8 cellular contexts compared by ENCODE assay signal in genomic region chr22:21642584-21643448, GRCh38. TPM values are rescaled to one million over a fixed set of nuclear protein-coding genes. Genes with fewer than 3 reads are reported as not detected.
A peak's percentile ranks its signal among the peaks of the same experiment; 100 is the strongest.
DNase-seq lines count a peak whose midpoint lies in the region; ATAC-seq and FAIRE-seq lines count a peak whose summit lies in the region.

No MANE protein-coding gene starts in this region.

- peak overlapping the region; percentile 38 for H2AK5ac ChIP-seq in trophoblast cell (ENCODE audit: low read length)

- DNase-seq in DMS153 (lab: John Stamatoyannopoulos, UW) (peak; percentile 36), HT1080 (ENCODE audit: low read depth) (peak; percentile 59), RCC 7860 (ENCODE audit: low spot score) (peak; percentile 55), glomerular visceral epithelial cell (ENCODE audit: extremely low spot score) (peak; percentile 65), trophoblast cell (peak; percentile 79 to 82)
- peak; percentile 41 for DNase-seq in activated gamma-delta T cell treated with anti-CD3 and anti-CD28 coated beads, Interleukin-2, amount 50 U/mL, for 16 hours (ENCODE audit: low read depth)

- H3K4me2 ChIP-seq in trophoblast cell (ENCODE audit: low read length) = peak overlapping the region; percentile 89

- peak overlapping the region; percentile 91 for H3K18ac ChIP-seq in trophoblast cell (ENCODE audit: low read length)

- peak overlapping the region; percentile 80 for H4K8ac ChIP-seq in trophoblast cell (ENCODE audit: low read depth, low read length)

- peak; percentile 5 for FAIRE-seq in RCC 7860 (lab: Jason Lieb, UNC)

- ATAC-seq in HG02885 (IDR thresholded peaks at IDR 0.05; ENCODE audit: poor library complexity, unreplicated experiment) = no peak
- ATAC-seq in HG03378 (IDR thresholded peaks at IDR 0.05; ENCODE audit: unreplicated experiment) = no peak

- H3K9ac ChIP-seq in trophoblast cell (ENCODE audit: low read length) = peak overlapping the region; percentile 78

- H2BK120ac ChIP-seq in trophoblast cell (ENCODE audit: insufficient read depth, low read length, poor library complexity) = peak overlapping the region; percentile 55

- H3K79me1 ChIP-seq in trophoblast cell (ENCODE audit: low read length) = peaks cover 7% of the 10 kb centered on the region

- WGBS in trophoblast cell (ENCODE audit: extremely low coverage, insufficient coverage, insufficient read length) = no CpG with 5 or more reads among the region's 56 CpGs

- no peak overlapping the region for H3K23ac ChIP-seq in trophoblast cell (ENCODE audit: low read length)

- peak overlapping the region; percentile 81 for H3K27ac ChIP-seq in trophoblast cell (ENCODE audit: low read depth, low read length)

- no peaks in the 10 kb centered on the region for H3K27me3 ChIP-seq in trophoblast cell (ENCODE audit: insufficient read depth, low read length)

- H2BK12ac ChIP-seq in trophoblast cell (ENCODE audit: low read length) = no peak overlapping the region

- H3K79me2 ChIP-seq in trophoblast cell (ENCODE audit: control insufficient read depth, insufficient read depth, low read length, poor library complexity) = peaks cover 6% of the 10 kb centered on the region

- H2AFZ ChIP-seq in trophoblast cell (ENCODE audit: insufficient read depth, low read length, poor library complexity) = peak overlapping the region; percentile 80

- peak overlapping the region; percentile 91 for H4K12ac ChIP-seq in trophoblast cell (ENCODE audit: low read depth, low read length)

- peaks cover 1% of the 10 kb centered on the region for H3K9me3 ChIP-seq in trophoblast cell (ENCODE audit: insufficient read depth, low read depth, low read length)

- H2BK5ac ChIP-seq in trophoblast cell (ENCODE audit: low read depth, low read length, poor library complexity) = peak overlapping the region; percentile 15

- peak overlapping the region; percentile 87 for H3K4ac ChIP-seq in trophoblast cell (ENCODE audit: low read depth, low read length)

- H3K36me3 ChIP-seq in trophoblast cell (ENCODE audit: control insufficient read depth in 1 of 2, insufficient read depth in 2 of 2, low read length in 2 of 2) = peaks cover 17 to 26% of the 10 kb centered on the region in 2 experiments

- H3K4me3 ChIP-seq in trophoblast cell (ENCODE audit: low read depth, low read length) = peak overlapping the region; percentile 96

- peaks cover 0 to 7% of the 10 kb centered on the region in 2 experiments for H3K4me1 ChIP-seq in trophoblast cell (ENCODE audit: control insufficient read depth in 1 of 2, insufficient read depth in 2 of 2, low read length in 2 of 2)

- H4K91ac ChIP-seq in trophoblast cell (ENCODE audit: low read depth, low read length) = peak overlapping the region; percentile 87

- H3K14ac ChIP-seq in trophoblast cell (ENCODE audit: low read length) = peak overlapping the region; percentile 95

RNA-seq across cellular contexts. Expression of gene SDF2L1, which starts 0.7 kb away (rescaled TPM):
- total RNA-seq in HT1080 (2014; rRNA removed; shearing (Covaris generic)) = 43.7 and 51.7 TPM in 2 replicates
- polyA plus RNA-seq in HT1080 (2015; cell fraction: cytosol; rRNA removed) = 29.2 and 35.0 TPM in 2 replicates
- polyA plus RNA-seq in HT1080 (2015; cell fraction: nucleus; rRNA removed) = 6.0 and 8.8 TPM in 2 replicates
- 59.2 and 63.2 TPM in 2 replicates for polyA plus RNA-seq in trophoblast cell (2013)

RNA-seq across cellular contexts. Expression of gene CCDC116, which starts 10.3 kb away (rescaled TPM):
- not detected in 2 replicates for total RNA-seq in HT1080 (2014; rRNA removed; shearing (Covaris generic))
- polyA plus RNA-seq in HT1080 (2015; cell fraction: cytosol; rRNA removed) = 0.03 and 0.37 TPM in 2 replicates
- polyA plus RNA-seq in HT1080 (2015; cell fraction: nucleus; rRNA removed) = 1.2 and 1.7 TPM in 2 replicates
- polyA plus RNA-seq in trophoblast cell (2013) = 0.41 and 0.42 TPM in 2 replicates

RNA-seq across cellular contexts. Expression of gene YDJC, which starts 13.0 kb away (rescaled TPM):
- total RNA-seq in HT1080 (2014; rRNA removed; shearing (Covaris generic)) = 77.4 and 81.9 TPM in 2 replicates
- polyA plus RNA-seq in HT1080 (2015; cell fraction: cytosol; rRNA removed) = 78.9 and 93.9 TPM in 2 replicates
- 49.9 and 55.5 TPM in 2 replicates for polyA plus RNA-seq in HT1080 (2015; cell fraction: nucleus; rRNA removed)
- polyA plus RNA-seq in trophoblast cell (2013) = 18.4 and 21.0 TPM in 2 replicates

RNA-seq across cellular contexts. Expression of gene PPIL2, which starts 23.0 kb away (rescaled TPM):
- 35.5 and 46.4 TPM in 2 replicates for total RNA-seq in HT1080 (2014; rRNA removed; shearing (Covaris generic))
- 36.3 and 37.2 TPM in 2 replicates for polyA plus RNA-seq in HT1080 (2015; cell fraction: cytosol; rRNA removed)
- 128 and 141 TPM in 2 replicates for polyA plus RNA-seq in HT1080 (2015; cell fraction: nucleus; rRNA removed)
- polyA plus RNA-seq in trophoblast cell (2013) = 31.0 and 32.4 TPM in 2 replicates
